Comparison of ENCODE assay signal across 29 cellular contexts in genomic region chr1:59704721-59705120, GRCh38.
DNase-seq lines count a peak whose midpoint lies in the region; ATAC-seq, FAIRE-seq and TF ChIP-seq lines count a peak whose summit lies in the region.
"Had no signal": no experiment of that assay in that cellular context is flagged by ENCODE, and none has a peak within 500 bp of the region (broad histone marks: within the 10 kb centered on the region; RNA-seq: fewer than 3 reads in every experiment).

No MANE protein-coding gene starts in this region.

- no peaks in the 10 kb centered on the region for H3K27me3 Mint-ChIP-seq in CD4-positive, alpha-beta T cell
- H3K27me3 Mint-ChIP-seq: effector memory CD8-positive, alpha-beta T cell had no signal

- TF ChIP-seq CTCF in esophagus muscularis mucosa (IDR thresholded peaks at IDR 0.05) (no peak), uterus (IDR thresholded peaks at IDR 0.05) (no peak), GM10248 (IDR thresholded peaks at IDR 0.05; ENCODE audit: control extremely low read depth, extremely low read depth, low read depth, missing control alignments) (no peak)
- TF ChIP-seq CTCF in CD4-positive, alpha-beta T cell (IDR thresholded peaks at IDR 0.05) = no peak

- ATAC-seq in Right ventricle myocardium superior (ENCODE audit: poor library complexity) (peak; percentile 8), right cardiac atrium (no peak)
- ATAC-seq in CD4-positive, alpha-beta T cell (ENCODE audit: poor library complexity) = no peak
- ATAC-seq: effector memory CD8-positive, alpha-beta T cell; foreskin keratinocyte; stimulated activated effector memory CD8-positive, alpha-beta T cell treated with anti-CD3 and anti-CD28 coated beads, Interleukin-12 subunit alpha, Interleukin-12 subunit beta, amount 100 ng/mL, for 72 hours had no signal

- no peaks in the 10 kb centered on the region for H3K4me1 Mint-ChIP-seq in CD4-positive, alpha-beta T cell (ENCODE audit: low read depth)
- H3K4me1 Mint-ChIP-seq: stimulated activated effector memory CD8-positive, alpha-beta T cell treated with anti-CD3 and anti-CD28 coated beads, Interleukin-12 subunit alpha, Interleukin-12 subunit beta, amount 100 ng/mL, for 72 hours had no signal

- POLR2A ChIA-PET in CD4-positive, alpha-beta T cell (lab: Charles Lee) = no interaction called here
- POLR2A ChIA-PET in GM10248 (lab: Yijun Ruan, JAX) = no interaction called here

- H3K36me3 ChIP-seq in esophagus muscularis mucosa (no peaks in the 10 kb centered on the region), uterus (no peaks in the 10 kb centered on the region)
- H3K36me3 ChIP-seq: BE2C, colonic mucosa, Peyer's patch, SJCRH30, spleen, thoracic aorta had no signal

- intact Hi-C loops in Right ventricle myocardium superior (cut with DNase I) (loop anchor here (10.0 kb wide), 1 partner anchor 630 kb away; no protein-coding TSS in a partner anchor), right cardiac atrium (cut with DNase I) (loop anchor here in 3 of 4 donors (5.0 to 10.0 kb wide), 4 partner anchors 407 to 960 kb away; partner anchors contain the start of genes FGGY (in 2 of the 3) and JUN (in 1 of the 3)), esophagus muscularis mucosa (cut with DNase I) (loop anchor here (5.0 to 10.0 kb wide), 2 partner anchors 550 to 922 kb away; partner anchors contain the start of gene JUN), uterus (cut with DNase I; ENCODE audit: low total_unique reads) (no loop called here)
- intact Hi-C loops in CD4-positive, alpha-beta T cell (cut with DNase I, micrococcal nuclease) = no loop called here

- H3K4me1 ChIP-seq in right cardiac atrium (ENCODE audit: control insufficient read depth, insufficient read depth, low read length) (peaks cover 13% of the 10 kb centered on the region), esophagus muscularis mucosa (peaks cover 49 to 65% (median 59%) of the 10 kb centered on the region in 4 donors), uterus (peaks cover 0 to 31% of the 10 kb centered on the region in 2 donors)
- H3K4me1 ChIP-seq: BE2C, colonic mucosa had no signal

- H3K9me3 ChIP-seq in right cardiac atrium (ENCODE audit: control insufficient read depth, low read length) (no peaks in the 10 kb centered on the region), esophagus muscularis mucosa (no peaks in the 10 kb centered on the region), uterus (no peaks in the 10 kb centered on the region)
- no peaks in the 10 kb centered on the region for H3K9me3 ChIP-seq in CD4-positive, alpha-beta T cell (ENCODE audit: control insufficient read depth, low read length)
- H3K9me3 ChIP-seq: BE2C, colonic mucosa, MG63, Peyer's patch, spleen, thoracic aorta had no signal

- WGBS in right cardiac atrium = 50% methylated on average over 2 of the region's 2 CpGs
- 63% methylated on average over 2 of the region's 2 CpGs for WGBS in esophagus muscularis mucosa

- TF ChIP-seq POLR2A in esophagus muscularis mucosa (IDR thresholded peaks at IDR 0.05; ENCODE audit: low read depth) (no peak), uterus (IDR thresholded peaks at IDR 0.05) (no peak)

- no peak for FAIRE-seq in urothelium cell line (lab: Jason Lieb, UNC)
- FAIRE-seq: A204.1, GM18507, keratinocyte had no signal

- H3K27me3 ChIP-seq in right cardiac atrium (ENCODE audit: control insufficient read depth, insufficient read depth) = no peaks in the 10 kb centered on the region
- no peaks in the 10 kb centered on the region for H3K27me3 ChIP-seq in esophagus muscularis mucosa
- no peaks in the 10 kb centered on the region for H3K27me3 ChIP-seq in uterus
- no peaks in the 10 kb centered on the region for H3K27me3 ChIP-seq in CD4-positive, alpha-beta T cell (ENCODE audit: control insufficient read depth, insufficient read depth, low read length)
- H3K27me3 ChIP-seq: BE2C, colonic mucosa, foreskin keratinocyte, MG63, Peyer's patch, SJCRH30, spleen had no signal

- no peaks in the 10 kb centered on the region for H3K9me3 Mint-ChIP-seq in CD4-positive, alpha-beta T cell
- H3K9me3 Mint-ChIP-seq: effector memory CD8-positive, alpha-beta T cell; stimulated activated effector memory CD8-positive, alpha-beta T cell treated with anti-CD3 and anti-CD28 coated beads, Interleukin-12 subunit alpha, Interleukin-12 subunit beta, amount 100 ng/mL, for 72 hours had no signal

- H3K4me3 ChIP-seq in right cardiac atrium (ENCODE audit: low read length) (no peak overlapping the region), esophagus muscularis mucosa (no peak overlapping the region), uterus (no peak overlapping the region)
- H3K4me3 ChIP-seq: colonic mucosa, MG63, Peyer's patch, SJCRH30, spleen, thoracic aorta had no signal

- H3K4me3 Mint-ChIP-seq in CD4-positive, alpha-beta T cell = no peak overlapping the region
- H3K4me3 Mint-ChIP-seq: effector memory CD8-positive, alpha-beta T cell; stimulated activated effector memory CD8-positive, alpha-beta T cell treated with anti-CD3 and anti-CD28 coated beads, Interleukin-12 subunit alpha, Interleukin-12 subunit beta, amount 100 ng/mL, for 72 hours had no signal

- no peak for TF ChIP-seq EP300 in esophagus muscularis mucosa (IDR thresholded peaks at IDR 0.05)

- no peaks in the 10 kb centered on the region for H3K36me3 Mint-ChIP-seq in CD4-positive, alpha-beta T cell (ENCODE audit: low read depth)
- H3K36me3 Mint-ChIP-seq: stimulated activated effector memory CD8-positive, alpha-beta T cell treated with anti-CD3 and anti-CD28 coated beads, Interleukin-12 subunit alpha, Interleukin-12 subunit beta, amount 100 ng/mL, for 72 hours had no signal

- H3K27ac Mint-ChIP-seq in CD4-positive, alpha-beta T cell = no peak overlapping the region
- H3K27ac Mint-ChIP-seq: effector memory CD8-positive, alpha-beta T cell; stimulated activated effector memory CD8-positive, alpha-beta T cell treated with anti-CD3 and anti-CD28 coated beads, Interleukin-12 subunit alpha, Interleukin-12 subunit beta, amount 100 ng/mL, for 72 hours had no signal

- DNase-seq in Right ventricle myocardium superior (no peak), right cardiac atrium (no peak), esophagus muscularis mucosa (ENCODE audit: extremely low spot score) (no peak), putamen (ENCODE audit: low spot score) (peak; percentile 25), uterus (no peak), GM10248 (ENCODE audit: extremely low spot score) (no peak), urothelium cell line (ENCODE audit: low spot score) (no peak)
- DNase-seq in CD4-positive, alpha-beta T cell = no peak
- DNase-seq: activated CD8-positive, alpha-beta memory T cell treated with anti-CD3 and anti-CD28 coated beads for 24 hours; activated gamma-delta T cell; activated T-cell treated with anti-CD3 and anti-CD28 coated beads, Interleukin-2, amount 50 U/mL, for 1 hour; BE2C; colonic mucosa; DMS53; effector memory CD8-positive, alpha-beta T cell; foreskin keratinocyte; GDM1; MG63; NCI-H1436 treated with DMSO at 0.1 percent for 48 hours; NCI-H524; Peyer's patch; SJCRH30; spleen; stimulated activated CD4-positive, alpha-beta T cell treated with anti-CD3 and anti-CD28 coated beads, Interleukin-2, amount 100 ng/mL, for 48 hours had no signal

- H3K27ac ChIP-seq in right cardiac atrium (ENCODE audit: low read length) (no peak overlapping the region), esophagus muscularis mucosa (replicated peaks in 1 of 4) (peak overlapping the region; percentile 53 to 72 (median 60)), uterus (peak overlapping the region; percentile 78 to 88)
- no peak overlapping the region for H3K27ac ChIP-seq in CD4-positive, alpha-beta T cell (ENCODE audit: low read depth, low read length)
- H3K27ac ChIP-seq: colonic mucosa, foreskin keratinocyte, SJCRH30, spleen had no signal

- CTCF ChIA-PET in CD4-positive, alpha-beta T cell (lab: Charles Lee) = no interaction called here
- CTCF ChIA-PET in GM10248 (lab: Yijun Ruan, JAX) = interaction anchor here (0.9 to 2.6 kb wide), 2 partner anchors 54 to 1053 kb away, joined by 3 to 6 read pairs; no protein-coding TSS in a partner anchor

Comparison
In these comparisons a context has a peak if more than half of its experiments do, and no peak if none do; other contexts are left out.
1. H3K27ac ChIP-seq: peak in esophagus muscularis mucosa (4 of 4) and uterus (2 of 2); none in right cardiac atrium (single experiment) and CD4-positive, alpha-beta T cell (single experiment).
2. intact Hi-C loops: an anchor here in Right ventricle myocardium superior (10.0 kb wide), right cardiac atrium (5.0 to 10.0 kb wide) and esophagus muscularis mucosa (5.0 to 10.0 kb wide); none called in uterus and CD4-positive, alpha-beta T cell.